ENCODE assay signal across 1 cellular context in genomic region chr11:71998649-71999310, GRCh38.
TF ChIP-seq lines count a peak whose summit lies in the region.

Gene IL18BP, plus strand, starts transcription at chr11:71998909. Its CDS starts 1,076 bp downstream, at chr11:71999985.

TF ChIP-seq in GM12878, 131 proteins besides CTCF, POLR2A, EP300 and RAD21 (continued from another document):
- TF ChIP-seq EED (IDR thresholded peaks at IDR 0.05; ENCODE audit: low read depth) (peak; percentile 64), RUNX3 (IDR thresholded peaks at IDR 0.05; ENCODE audit: low read length) (peak; percentile 39; the same call in 1 of the 2 replicates), DPF2 (IDR thresholded peaks at IDR 0.05) (0 out of 2 replicates have a peak, but pooled peaks have one; percentile 17), CREB1 (IDR thresholded peaks at IDR 0.05; ENCODE audit: low read depth) (0 out of 2 replicates have a peak, but pooled peaks have one; percentile 7), TBL1XR1 (IDR thresholded peaks at IDR 0.05; ENCODE audit: low read depth, low read length) (no peak), RAD51 (IDR thresholded peaks at IDR 0.05) (no peak), ZBTB4 (CRISPR knock-in tag; IDR thresholded peaks at IDR 0.05) (no peak), GATAD2B (conservative IDR thresholded peaks at IDR 0.05; ENCODE audit: low read depth) (no peak), ZZZ3 (IDR thresholded peaks at IDR 0.05; ENCODE audit: control insufficient read depth, insufficient read length, low read depth) (no peak), SPI1 (IDR thresholded peaks at IDR 0.05; ENCODE audit: borderline replicate concordance, insufficient read depth, low read depth, low read length) (peak; percentile 91), ZNF687 (IDR thresholded peaks at IDR 0.05) (peak; percentile 48), SIN3A (IDR thresholded peaks at IDR 0.05; ENCODE audit: low read depth, low read length) (no peak), NFIC (IDR thresholded peaks at IDR 0.05; ENCODE audit: low read depth, low read length) (0 out of 2 replicates have a peak, but pooled peaks have one; percentile 24), GABPA (IDR thresholded peaks at IDR 0.05; ENCODE audit: low read depth) (peak; percentile 59; the same call in 1 of the 2 replicates), EGR1 (IDR thresholded peaks at IDR 0.05; ENCODE audit: borderline replicate concordance in 1 of 2, low read depth in 2 of 2, low read length in 2 of 2) (0 out of 3 replicates have a peak, but pooled peaks of 1 of the 2 experiments have one; percentile 13)
